Comparison of ENCODE assay signal across 2 cellular contexts in the genomic region with DNA sequence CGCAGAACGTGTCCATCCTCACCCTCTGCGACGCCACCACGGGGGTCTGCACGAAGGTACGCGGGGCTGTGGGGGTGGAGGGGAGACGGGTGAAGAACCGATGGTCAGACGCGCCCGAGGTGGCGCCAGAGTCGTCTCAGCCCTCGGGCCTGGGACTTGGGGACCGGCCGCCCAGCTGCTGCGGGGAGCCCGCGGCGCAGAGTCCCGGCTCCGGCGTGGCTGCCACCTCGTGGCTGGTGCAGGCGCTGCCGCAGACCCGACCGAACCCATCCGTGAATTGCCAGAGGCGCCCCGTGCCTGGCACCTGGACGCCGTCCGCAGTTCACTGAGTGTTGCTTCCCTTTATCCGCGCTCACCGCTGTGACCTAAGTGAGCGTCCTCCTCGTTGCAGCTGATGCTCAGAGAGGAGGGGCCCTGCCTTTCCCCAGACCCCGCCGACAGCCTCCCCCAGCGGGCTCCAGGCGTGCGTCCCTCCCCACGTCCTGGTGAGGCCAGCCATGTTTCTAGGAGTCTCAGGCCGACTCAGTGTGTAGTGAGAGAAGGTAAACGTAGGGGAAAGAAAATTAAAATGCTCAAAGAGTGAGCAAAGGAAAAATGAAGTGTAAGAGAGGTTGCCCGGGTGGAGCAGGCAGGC.
TF ChIP-seq lines count a peak whose summit lies in the region.

No MANE protein-coding gene starts in this region.

TF ChIP-seq in GM23338, 12 proteins besides CTCF, POLR2A, EP300 and RAD21 (continued from another document):
- TF ChIP-seq, protein P1, sequence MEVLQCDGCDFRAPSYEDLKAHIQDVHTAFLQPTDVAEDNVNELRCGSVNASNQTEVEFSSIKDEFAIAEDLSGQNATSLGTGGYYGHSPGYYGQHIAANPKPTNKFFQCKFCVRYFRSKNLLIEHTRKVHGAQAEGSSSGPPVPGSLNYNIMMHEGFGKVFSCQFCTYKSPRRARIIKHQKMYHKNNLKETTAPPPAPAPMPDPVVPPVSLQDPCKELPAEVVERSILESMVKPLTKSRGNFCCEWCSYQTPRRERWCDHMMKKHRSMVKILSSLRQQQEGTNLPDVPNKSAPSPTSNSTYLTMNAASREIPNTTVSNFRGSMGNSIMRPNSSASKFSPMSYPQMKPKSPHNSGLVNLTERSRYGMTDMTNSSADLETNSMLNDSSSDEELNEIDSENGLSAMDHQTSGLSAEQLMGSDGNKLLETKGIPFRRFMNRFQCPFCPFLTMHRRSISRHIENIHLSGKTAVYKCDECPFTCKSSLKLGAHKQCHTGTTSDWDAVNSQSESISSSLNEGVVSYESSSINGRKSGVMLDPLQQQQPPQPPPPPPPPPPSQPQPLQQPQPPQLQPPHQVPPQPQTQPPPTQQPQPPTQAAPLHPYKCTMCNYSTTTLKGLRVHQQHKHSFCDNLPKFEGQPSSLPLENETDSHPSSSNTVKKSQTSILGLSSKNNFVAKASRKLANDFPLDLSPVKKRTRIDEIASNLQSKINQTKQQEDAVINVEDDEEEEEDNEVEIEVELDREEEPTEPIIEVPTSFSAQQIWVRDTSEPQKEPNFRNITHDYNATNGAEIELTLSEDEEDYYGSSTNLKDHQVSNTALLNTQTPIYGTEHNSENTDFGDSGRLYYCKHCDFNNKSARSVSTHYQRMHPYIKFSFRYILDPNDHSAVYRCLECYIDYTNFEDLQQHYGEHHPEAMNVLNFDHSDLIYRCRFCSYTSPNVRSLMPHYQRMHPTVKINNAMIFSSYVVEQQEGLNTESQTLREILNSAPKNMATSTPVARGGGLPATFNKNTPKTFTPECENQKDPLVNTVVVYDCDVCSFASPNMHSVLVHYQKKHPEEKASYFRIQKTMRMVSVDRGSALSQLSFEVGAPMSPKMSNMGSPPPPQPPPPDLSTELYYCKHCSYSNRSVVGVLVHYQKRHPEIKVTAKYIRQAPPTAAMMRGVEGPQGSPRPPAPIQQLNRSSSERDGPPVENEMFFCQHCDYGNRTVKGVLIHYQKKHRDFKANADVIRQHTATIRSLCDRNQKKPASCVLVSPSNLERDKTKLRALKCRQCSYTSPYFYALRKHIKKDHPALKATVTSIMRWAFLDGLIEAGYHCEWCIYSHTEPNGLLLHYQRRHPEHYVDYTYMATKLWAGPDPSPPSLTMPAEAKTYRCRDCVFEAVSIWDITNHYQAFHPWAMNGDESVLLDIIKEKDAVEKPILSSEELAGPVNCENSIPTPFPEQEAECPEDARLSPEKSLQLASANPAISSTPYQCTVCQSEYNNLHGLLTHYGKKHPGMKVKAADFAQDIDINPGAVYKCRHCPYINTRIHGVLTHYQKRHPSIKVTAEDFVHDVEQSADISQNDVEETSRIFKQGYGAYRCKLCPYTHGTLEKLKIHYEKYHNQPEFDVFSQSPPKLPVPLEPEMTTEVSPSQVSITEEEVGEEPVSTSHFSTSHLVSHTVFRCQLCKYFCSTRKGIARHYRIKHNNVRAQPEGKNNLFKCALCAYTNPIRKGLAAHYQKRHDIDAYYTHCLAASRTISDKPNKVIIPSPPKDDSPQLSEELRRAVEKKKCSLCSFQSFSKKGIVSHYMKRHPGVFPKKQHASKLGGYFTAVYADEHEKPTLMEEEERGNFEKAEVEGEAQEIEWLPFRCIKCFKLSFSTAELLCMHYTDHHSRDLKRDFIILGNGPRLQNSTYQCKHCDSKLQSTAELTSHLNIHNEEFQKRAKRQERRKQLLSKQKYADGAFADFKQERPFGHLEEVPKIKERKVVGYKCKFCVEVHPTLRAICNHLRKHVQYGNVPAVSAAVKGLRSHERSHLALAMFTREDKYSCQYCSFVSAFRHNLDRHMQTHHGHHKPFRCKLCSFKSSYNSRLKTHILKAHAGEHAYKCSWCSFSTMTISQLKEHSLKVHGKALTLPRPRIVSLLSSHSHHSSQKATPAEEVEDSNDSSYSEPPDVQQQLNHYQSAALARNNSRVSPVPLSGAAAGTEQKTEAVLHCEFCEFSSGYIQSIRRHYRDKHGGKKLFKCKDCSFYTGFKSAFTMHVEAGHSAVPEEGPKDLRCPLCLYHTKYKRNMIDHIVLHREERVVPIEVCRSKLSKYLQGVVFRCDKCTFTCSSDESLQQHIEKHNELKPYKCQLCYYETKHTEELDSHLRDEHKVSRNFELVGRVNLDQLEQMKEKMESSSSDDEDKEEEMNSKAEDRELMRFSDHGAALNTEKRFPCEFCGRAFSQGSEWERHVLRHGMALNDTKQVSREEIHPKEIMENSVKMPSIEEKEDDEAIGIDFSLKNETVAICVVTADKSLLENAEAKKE (CRISPR knock-in tag; IDR thresholded peaks at IDR 0.05), result no peak
- TF ChIP-seq ZNF331 (CRISPR knock-in tag; IDR thresholded peaks at IDR 0.05; ENCODE audit: low read depth) (no peak), ZNF114 (CRISPR knock-in tag; IDR thresholded peaks at IDR 0.05) (no peak), EZH2phosphoT487 (IDR thresholded peaks at IDR 0.05; ENCODE audit: unreplicated experiment) (no peak), CREB1 (CRISPR knock-in tag; IDR thresholded peaks at IDR 0.05; ENCODE audit: low read depth) (no peak), JUNB (IDR thresholded peaks at IDR 0.05; ENCODE audit: unreplicated experiment) (no peak), POLR2AphosphoS5 (IDR thresholded peaks at IDR 0.05; ENCODE audit: low read depth) (no peak)
- TF ChIP-seq, protein P2, sequence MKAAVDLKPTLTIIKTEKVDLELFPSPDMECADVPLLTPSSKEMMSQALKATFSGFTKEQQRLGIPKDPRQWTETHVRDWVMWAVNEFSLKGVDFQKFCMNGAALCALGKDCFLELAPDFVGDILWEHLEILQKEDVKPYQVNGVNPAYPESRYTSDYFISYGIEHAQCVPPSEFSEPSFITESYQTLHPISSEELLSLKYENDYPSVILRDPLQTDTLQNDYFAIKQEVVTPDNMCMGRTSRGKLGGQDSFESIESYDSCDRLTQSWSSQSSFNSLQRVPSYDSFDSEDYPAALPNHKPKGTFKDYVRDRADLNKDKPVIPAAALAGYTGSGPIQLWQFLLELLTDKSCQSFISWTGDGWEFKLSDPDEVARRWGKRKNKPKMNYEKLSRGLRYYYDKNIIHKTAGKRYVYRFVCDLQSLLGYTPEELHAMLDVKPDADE (IDR thresholded peaks at IDR 0.05), result no peak

TF ChIP-seq in SK-N-SH treated with all-trans-retinoic acid at 6 μM for 48 hours, 23 proteins besides CTCF, POLR2A, EP300 and RAD21 (continued from another document):
- TF ChIP-seq, protein P3, sequence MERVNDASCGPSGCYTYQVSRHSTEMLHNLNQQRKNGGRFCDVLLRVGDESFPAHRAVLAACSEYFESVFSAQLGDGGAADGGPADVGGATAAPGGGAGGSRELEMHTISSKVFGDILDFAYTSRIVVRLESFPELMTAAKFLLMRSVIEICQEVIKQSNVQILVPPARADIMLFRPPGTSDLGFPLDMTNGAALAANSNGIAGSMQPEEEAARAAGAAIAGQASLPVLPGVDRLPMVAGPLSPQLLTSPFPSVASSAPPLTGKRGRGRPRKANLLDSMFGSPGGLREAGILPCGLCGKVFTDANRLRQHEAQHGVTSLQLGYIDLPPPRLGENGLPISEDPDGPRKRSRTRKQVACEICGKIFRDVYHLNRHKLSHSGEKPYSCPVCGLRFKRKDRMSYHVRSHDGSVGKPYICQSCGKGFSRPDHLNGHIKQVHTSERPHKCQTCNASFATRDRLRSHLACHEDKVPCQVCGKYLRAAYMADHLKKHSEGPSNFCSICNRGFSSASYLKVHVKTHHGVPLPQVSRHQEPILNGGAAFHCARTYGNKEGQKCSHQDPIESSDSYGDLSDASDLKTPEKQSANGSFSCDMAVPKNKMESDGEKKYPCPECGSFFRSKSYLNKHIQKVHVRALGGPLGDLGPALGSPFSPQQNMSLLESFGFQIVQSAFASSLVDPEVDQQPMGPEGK (CRISPR knock-in tag; IDR thresholded peaks at IDR 0.05; ENCODE audit: borderline replicate concordance), result no peak
- TF ChIP-seq ZFP30 (CRISPR knock-in tag; IDR thresholded peaks at IDR 0.05) (no peak), ZNF8 (CRISPR knock-in tag; IDR thresholded peaks at IDR 0.05) (no peak), ISL1 (CRISPR knock-in tag; IDR thresholded peaks at IDR 0.05) (no peak), ZNF565 (CRISPR knock-in tag; conservative IDR thresholded peaks at IDR 0.05; ENCODE audit: low read depth) (no peak), RARB (CRISPR knock-in tag; IDR thresholded peaks at IDR 0.05) (no peak), CSRNP3 (CRISPR knock-in tag; IDR thresholded peaks at IDR 0.05) (no peak)
